8 cellular contexts compared by ENCODE assay signal in genomic region chr1:113140588-113141446, GRCh38.
DNase-seq lines count a peak whose midpoint lies in the region; ATAC-seq and TF ChIP-seq lines count a peak whose summit lies in the region.

No MANE protein-coding gene starts in this region.

- H3K4me2 ChIP-seq in Karpas-422 (ENCODE audit: low read depth, low read length, poor library complexity, severe bottlenecking), result no peak overlapping the region

- no peak overlapping the region for H3K27ac ChIP-seq in Karpas-422 (ENCODE audit: low read length)
- H3K27ac ChIP-seq in RWPE1, result peak overlapping the region; percentile 18; the same call in 1 of the 2 replicates
- no peak overlapping the region for H3K27ac ChIP-seq in foreskin keratinocyte
- H3K27ac ChIP-seq in uterus, result peak overlapping the region in 1 of 2 donors; percentile 43

- H3K36me3 ChIP-seq in Karpas-422 (ENCODE audit: insufficient read depth, low read length) (no peaks in the 10 kb centered on the region), uterus (no peaks in the 10 kb centered on the region)

- peak; percentile 71 for ATAC-seq in GM21528 (IDR thresholded peaks at IDR 0.05; ENCODE audit: low FRiP score, unreplicated experiment)
- peak; percentile 71 for ATAC-seq in foreskin keratinocyte

- 0 out of 2 replicates have a peak, but pooled peaks cover 3% of the 10 kb centered on the region for H3K4me1 ChIP-seq in Karpas-422 (ENCODE audit: low read length)
- H3K4me1 ChIP-seq in foreskin keratinocyte, result peaks cover 8% of the 10 kb centered on the region
- no peaks in the 10 kb centered on the region for H3K4me1 ChIP-seq in uterus

- intact Hi-C loops in uterus (cut with DNase I; ENCODE audit: low total_unique reads), result loop anchor here (10.0 kb wide), 1 partner anchor 534 kb away; no protein-coding TSS in a partner anchor

- H2AFZ ChIP-seq in Karpas-422 (ENCODE audit: low read length), result peak overlapping the region; percentile 25; the same call in 1 of the 2 replicates

- no peak overlapping the region for H3K9ac ChIP-seq in Karpas-422 (ENCODE audit: low read length)

- H4K20me1 ChIP-seq in Karpas-422 (ENCODE audit: insufficient read depth, low read depth, low read length), result no peaks in the 10 kb centered on the region

- no peak for TF ChIP-seq POLR2A in uterus (IDR thresholded peaks at IDR 0.05)

- H3K9me3 ChIP-seq in Karpas-422 (ENCODE audit: low read length) (no peaks in the 10 kb centered on the region), uterus (no peaks in the 10 kb centered on the region)

- H3K9me2 ChIP-seq in Karpas-422 (replicated peaks; ENCODE audit: insufficient read depth, low read length), result no peaks in the 10 kb centered on the region

- no peaks in the 10 kb centered on the region for H3K79me2 ChIP-seq in Karpas-422 (ENCODE audit: low read length)

- POLR2A ChIA-PET in RWPE1 (lab: Yijun Ruan, JAX; ENCODE audit: low non-redundant PET), result interaction anchor here (0.5 kb wide), 1 partner anchor 277 kb away, joined by 3 read pairs; no protein-coding TSS in a partner anchor

- H3K27me3 ChIP-seq in Karpas-422 (ENCODE audit: low read length), result no peaks in the 10 kb centered on the region
- no peaks in the 10 kb centered on the region for H3K27me3 ChIP-seq in foreskin keratinocyte
- no peaks in the 10 kb centered on the region for H3K27me3 ChIP-seq in uterus

- no peak overlapping the region for H3K4me3 ChIP-seq in Karpas-422 (ENCODE audit: low read length)
- no peak overlapping the region for H3K4me3 ChIP-seq in uterus

- CTCF ChIA-PET in RWPE1 (lab: Yijun Ruan, JAX), result interaction anchor here (0.6 to 1.0 kb wide), 5 partner anchors 8 to 710 kb away, joined by 3 to 4 read pairs (median 4); no protein-coding TSS in a partner anchor

- DNase-seq in DMS53 (lab: John Stamatoyannopoulos, UW) (peak; percentile 83), Karpas-422 (peak; percentile 85), RWPE1 (ENCODE audit: low spot score) (peak; percentile 75), foreskin keratinocyte (peak in 1 of 2 donors; percentile 40), occipital lobe (lab: John Stamatoyannopoulos, UW) (peak; percentile 34), uterus (peak; percentile 50 to 60)
- peak; percentile 15 for DNase-seq in activated effector memory CD4-positive, alpha-beta T cell treated with Interleukin-2 at 50 U/mL for 16 hours

- TF ChIP-seq CTCF in RWPE1 (conservative IDR thresholded peaks at IDR 0.05; ENCODE audit: low read depth) (peak; percentile 78), foreskin keratinocyte (conservative IDR thresholded peaks at IDR 0.05) (peak; percentile 92), uterus (IDR thresholded peaks at IDR 0.05) (peak; percentile 63 to 81 (median 77))
